ENCODE assay signal across 16 cellular contexts in the genomic region with DNA sequence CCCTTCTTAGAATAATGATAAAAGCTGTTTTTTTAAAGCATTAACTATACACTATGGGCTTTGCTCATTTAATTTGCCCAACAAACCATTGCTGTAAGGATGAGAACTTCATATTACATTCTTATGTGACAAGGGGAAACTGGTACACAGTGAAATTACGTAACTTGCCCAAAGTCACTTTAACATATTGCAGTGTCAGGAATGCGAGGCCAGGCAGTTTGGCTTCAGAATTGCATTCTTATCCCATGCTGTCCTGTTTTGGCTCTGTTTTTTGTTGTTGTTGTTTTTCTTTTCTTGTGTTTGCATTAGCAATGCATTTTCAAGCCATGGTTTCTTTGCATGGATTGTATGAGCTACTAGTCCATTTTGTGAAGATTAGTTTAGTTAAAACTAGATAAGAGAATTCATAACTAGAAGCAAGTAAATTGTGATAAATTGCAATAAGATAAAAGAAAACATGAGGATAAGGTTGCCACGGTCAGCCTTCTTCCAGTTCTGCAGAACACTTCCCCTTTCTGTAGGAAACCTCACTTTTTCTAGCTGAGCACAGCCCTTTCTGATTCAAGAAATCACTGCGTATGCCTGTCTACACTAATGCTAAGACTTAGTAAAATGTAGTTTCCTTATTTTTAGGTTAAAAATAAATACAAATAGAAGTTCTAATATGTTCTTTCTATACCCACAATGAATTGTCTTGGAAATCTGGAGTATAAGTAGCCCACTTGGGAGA.
DNase-seq lines count a peak whose midpoint lies in the region; TF ChIP-seq lines count a peak whose summit lies in the region.
"Had no signal": no experiment of that assay in that cellular context is flagged by ENCODE, and none has a peak within 500 bp of the region (broad histone marks: within the 10 kb centered on the region; RNA-seq: fewer than 3 reads in every experiment).

No MANE protein-coding gene starts in this region.

- H3K4me1 ChIP-seq in parathyroid adenoma: peaks cover 16% of the 10 kb centered on the region

- no peaks in the 10 kb centered on the region for H3K27me3 ChIP-seq in parathyroid adenoma (ENCODE audit: control insufficient read depth, insufficient read depth, low read length)
- H3K27me3 ChIP-seq: BLaER1 treated with 17β-estradiol and CSF1 and Interleukin-3, amounts not matched to agents 10 nM and 100 nM; gastrocnemius medialis had no signal

- peak overlapping the region; percentile 41 for H2AFZ ChIP-seq in parathyroid adenoma
- H2AFZ ChIP-seq: PC-9 had no signal

- no peaks in the 10 kb centered on the region for H3K9me3 ChIP-seq in parathyroid adenoma (ENCODE audit: control insufficient read depth, low read length)
- H3K9me3 ChIP-seq: gastrocnemius medialis had no signal

- H3K27ac ChIP-seq in parathyroid adenoma: peak overlapping the region; percentile 0
- H3K27ac ChIP-seq: gastrocnemius medialis, PC-9, VCaP had no signal

- H3K4me2 ChIP-seq in parathyroid adenoma (ENCODE audit: low read length): peak overlapping the region; percentile 10
- H3K4me2 ChIP-seq: PC-9 had no signal

- H3K79me2 ChIP-seq in parathyroid adenoma: no peaks in the 10 kb centered on the region

- TF ChIP-seq CTCF in fibroblast of pulmonary artery (IDR thresholded peaks at IDR 0.05; ENCODE audit: low read length, missing control alignments): no peak
- no peak for TF ChIP-seq CTCF in parathyroid adenoma (IDR thresholded peaks at IDR 0.05)

- no peaks in the 10 kb centered on the region for H3K36me3 ChIP-seq in parathyroid adenoma (ENCODE audit: control insufficient read depth, insufficient read depth, low read length)
- H3K36me3 ChIP-seq: BLaER1 treated with 17β-estradiol and CSF1 and Interleukin-3, amounts not matched to agents 10 nM and 100 nM; gastrocnemius medialis had no signal

- peak; percentile 53 for DNase-seq in GM04503 (ENCODE audit: low read depth)
- peak; percentile 47 for DNase-seq in OCI-M1 (lab: John Stamatoyannopoulos, UW)
- peak; percentile 75 for DNase-seq in fibroblast of pulmonary artery (ENCODE audit: low read depth)
- DNase-seq in NCI-H82 (lab: John Stamatoyannopoulos, UW): no peak
- DNase-seq in mucosa of gallbladder (ENCODE audit: low spot score): no peak
- DNase-seq in NCI-H1930 (lab: John Stamatoyannopoulos, UW): no peak
- DNase-seq in activated CD4-positive, alpha-beta T cell treated with anti-CD3 and anti-CD28 coated beads, Interleukin-2, amount 50 U/mL, for 48 hours: no peak
- DNase-seq: activated gamma-delta T cell treated with Interleukin-2 at 50 U/mL for 16 hours; effector CD8-positive, alpha-beta T cell; gastrocnemius medialis; NCI-H1436 treated with DMSO at 0.1 percent for 48 hours; PC-9; SW 1271 had no signal

- no peak overlapping the region for H3K4me3 ChIP-seq in fibroblast of pulmonary artery (replicated peaks; ENCODE audit: low read depth, low read length)
- H3K4me3 ChIP-seq in parathyroid adenoma (ENCODE audit: low read depth, low read length): no peak overlapping the region
- H3K4me3 ChIP-seq: gastrocnemius medialis, PC-9 had no signal

- H3K9ac ChIP-seq in parathyroid adenoma: no peak overlapping the region

Comparison
In these comparisons a context has a peak if more than half of its experiments do, and no peak if none do; other contexts are left out.
1. DNase-seq: peak in GM04503 (single experiment), OCI-M1 (single experiment) and fibroblast of pulmonary artery (single experiment); none in NCI-H82 (single experiment), mucosa of gallbladder (single experiment), NCI-H1930 (0 of 2) and activated CD4-positive, alpha-beta T cell treated with anti-CD3 and anti-CD28 coated beads, Interleukin-2, amount 50 U/mL, for 48 hours (0 of 2).